ENCODE assay signal across 10 cellular contexts in the genomic region with DNA sequence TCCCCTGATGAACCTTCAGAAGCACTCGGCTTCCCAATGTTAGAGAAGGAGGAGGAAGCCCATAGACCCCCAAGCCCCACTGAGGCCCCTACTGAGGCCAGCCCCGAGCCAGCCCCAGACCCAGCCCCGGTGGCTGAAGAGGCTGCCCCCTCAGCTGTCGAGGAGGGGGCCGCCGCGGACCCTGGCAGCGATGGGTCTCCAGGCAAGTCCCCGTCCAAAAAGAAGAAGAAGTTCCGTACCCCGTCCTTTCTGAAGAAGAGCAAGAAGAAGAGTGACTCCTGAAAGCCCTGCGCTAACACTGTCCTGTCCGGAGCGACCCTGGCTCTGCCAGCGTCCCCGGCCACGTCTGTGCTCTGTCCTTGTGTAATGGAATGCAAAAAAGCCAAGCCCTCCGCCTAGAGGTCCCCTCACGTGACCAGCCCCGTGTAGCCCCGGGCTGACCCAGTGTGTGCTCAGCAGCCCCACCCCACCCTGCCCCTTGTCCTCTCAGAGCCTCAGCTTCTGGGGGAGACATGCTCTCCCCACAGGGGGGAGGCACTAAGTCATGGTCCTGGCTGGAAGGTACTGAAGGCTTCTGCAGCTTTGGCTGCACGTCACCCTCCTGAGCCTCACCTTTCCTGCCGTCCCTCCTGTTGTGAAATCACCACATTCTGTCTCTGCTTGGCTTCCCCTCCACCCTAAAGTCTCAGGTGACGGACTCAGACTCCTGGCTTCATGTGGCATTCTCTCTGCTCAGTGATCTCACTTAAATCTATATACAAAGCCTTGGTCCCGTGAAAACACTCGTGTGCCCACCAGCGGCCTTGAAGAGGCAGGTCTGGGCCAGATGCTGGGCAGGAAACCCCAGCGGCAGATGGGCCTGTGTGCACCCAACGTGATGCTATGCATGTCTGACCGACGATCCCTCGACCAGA. TPM values are rescaled to one million over a fixed set of nuclear protein-coding genes. Genes with fewer than 3 reads are reported as not detected.
DNase-seq lines count a peak whose midpoint lies in the region; ATAC-seq lines count a peak whose summit lies in the region.
"Had no signal": no experiment of that assay in that cellular context is flagged by ENCODE, and none has a peak within 500 bp of the region (broad histone marks: within the 10 kb centered on the region; RNA-seq: fewer than 3 reads in every experiment).

No MANE protein-coding gene starts in this region.

- H3K4me1 Mint-ChIP-seq in activated CD4-positive, alpha-beta memory T cell treated with anti-CD3 and anti-CD28 coated beads for 36 hours (ENCODE audit: low read depth), result peaks cover 17% of the 10 kb centered on the region
- H3K4me1 Mint-ChIP-seq in activated CD4-positive, alpha-beta memory T cell treated with anti-CD3 and anti-CD28 coated beads, Interleukin-2, amount 10 ng/mL, durations not matched to agents 7 days and 5 days, result peaks cover 27% of the 10 kb centered on the region
- H3K4me1 Mint-ChIP-seq in T-cell, result peaks cover 20 to 32% (median 26%) of the 10 kb centered on the region in 3 donors
- H3K4me1 Mint-ChIP-seq in stimulated activated effector memory CD8-positive, alpha-beta T cell treated with anti-CD3 and anti-CD28 coated beads, Interleukin-12 subunit alpha, Interleukin-12 subunit beta, amount 100 ng/mL, for 72 hours, result peaks cover 23% of the 10 kb centered on the region

- CTCF ChIA-PET in activated CD4-positive, alpha-beta memory T cell treated with anti-CD3 and anti-CD28 coated beads for 36 hours (lab: Charles Lee), result interaction anchor here (1.0 to 1.4 kb wide), 2 partner anchors 26 to 34 kb away, joined by 3 read pairs; no protein-coding TSS in a partner anchor
- CTCF ChIA-PET in activated CD4-positive, alpha-beta memory T cell treated with anti-CD3 and anti-CD28 coated beads, Interleukin-2, amount 10 ng/mL, durations not matched to agents 7 days and 5 days (lab: Charles Lee), result interaction anchor here (1.5 kb wide), 1 partner anchor 26 kb away, joined by 4 read pairs; no protein-coding TSS in a partner anchor
- CTCF ChIA-PET in T-cell (lab: Charles Lee), result interaction anchor here in 1 of 2 donors (0.6 kb wide), 1 partner anchor 66 kb away, joined by 7 read pairs; no protein-coding TSS in a partner anchor

- no peaks in the 10 kb centered on the region for H3K27me3 Mint-ChIP-seq in activated CD4-positive, alpha-beta memory T cell treated with anti-CD3 and anti-CD28 coated beads for 36 hours
- no peaks in the 10 kb centered on the region for H3K27me3 Mint-ChIP-seq in activated CD4-positive, alpha-beta memory T cell treated with anti-CD3 and anti-CD28 coated beads, Interleukin-2, amount 10 ng/mL, durations not matched to agents 7 days and 5 days
- no peaks in the 10 kb centered on the region for H3K27me3 Mint-ChIP-seq in T-cell

- ATAC-seq in T-cell (replicated peaks in 1 of 4) (no peak), HG02970 (IDR thresholded peaks at IDR 0.05; ENCODE audit: low FRiP score, unreplicated experiment) (no peak), GM21390 (IDR thresholded peaks at IDR 0.05; ENCODE audit: unreplicated experiment) (no peak)
- no peak for ATAC-seq in stimulated activated effector memory CD8-positive, alpha-beta T cell treated with anti-CD3 and anti-CD28 coated beads, Interleukin-12 subunit alpha, Interleukin-12 subunit beta, amount 100 ng/mL, for 72 hours

- peaks cover 39% of the 10 kb centered on the region for H3K36me3 Mint-ChIP-seq in activated CD4-positive, alpha-beta memory T cell treated with anti-CD3 and anti-CD28 coated beads for 36 hours
- H3K36me3 Mint-ChIP-seq in activated CD4-positive, alpha-beta memory T cell treated with anti-CD3 and anti-CD28 coated beads, Interleukin-2, amount 10 ng/mL, durations not matched to agents 7 days and 5 days (ENCODE audit: low read depth), result peaks cover 62% of the 10 kb centered on the region
- peaks cover 33% of the 10 kb centered on the region for H3K36me3 Mint-ChIP-seq in T-cell
- H3K36me3 Mint-ChIP-seq in stimulated activated effector memory CD8-positive, alpha-beta T cell treated with anti-CD3 and anti-CD28 coated beads, Interleukin-12 subunit alpha, Interleukin-12 subunit beta, amount 100 ng/mL, for 72 hours, result peaks cover 97% of the 10 kb centered on the region

- H3K27ac Mint-ChIP-seq in activated CD4-positive, alpha-beta memory T cell treated with anti-CD3 and anti-CD28 coated beads for 36 hours, result peak overlapping the region; percentile 60
- no peak overlapping the region for H3K27ac Mint-ChIP-seq in activated CD4-positive, alpha-beta memory T cell treated with anti-CD3 and anti-CD28 coated beads, Interleukin-2, amount 10 ng/mL, durations not matched to agents 7 days and 5 days
- H3K27ac Mint-ChIP-seq in T-cell, result peak overlapping the region; percentile 40 to 52
- peak overlapping the region; percentile 80 for H3K27ac Mint-ChIP-seq in stimulated activated effector memory CD8-positive, alpha-beta T cell treated with anti-CD3 and anti-CD28 coated beads, Interleukin-12 subunit alpha, Interleukin-12 subunit beta, amount 100 ng/mL, for 72 hours

- H3K4me3 Mint-ChIP-seq in activated CD4-positive, alpha-beta memory T cell treated with anti-CD3 and anti-CD28 coated beads for 36 hours, result no peak overlapping the region
- no peak overlapping the region for H3K4me3 Mint-ChIP-seq in activated CD4-positive, alpha-beta memory T cell treated with anti-CD3 and anti-CD28 coated beads, Interleukin-2, amount 10 ng/mL, durations not matched to agents 7 days and 5 days
- H3K4me3 Mint-ChIP-seq in T-cell, result no peak overlapping the region
- no peak overlapping the region for H3K4me3 Mint-ChIP-seq in stimulated activated effector memory CD8-positive, alpha-beta T cell treated with anti-CD3 and anti-CD28 coated beads, Interleukin-12 subunit alpha, Interleukin-12 subunit beta, amount 100 ng/mL, for 72 hours

- intact Hi-C loops in activated CD4-positive, alpha-beta memory T cell treated with anti-CD3 and anti-CD28 coated beads for 36 hours (cut with micrococcal nuclease), result no loop called here

- peak; percentile 8 for DNase-seq in activated CD4-positive, alpha-beta memory T cell treated with anti-CD3 and anti-CD28 coated beads for 36 hours
- no peak for DNase-seq in activated CD4-positive, alpha-beta memory T cell treated with anti-CD3 and anti-CD28 coated beads, Interleukin-2, amount 10 ng/mL, durations not matched to agents 7 days and 5 days
- DNase-seq in T-cell (no peak), islet precursor cell (peak; percentile 32), iPS-NIHi7 (ENCODE audit: extremely low spot score) (no peak)
- no peak for DNase-seq in stimulated activated effector memory CD8-positive, alpha-beta T cell treated with anti-CD3 and anti-CD28 coated beads, Interleukin-12 subunit alpha, Interleukin-12 subunit beta, amount 100 ng/mL, for 72 hours (ENCODE audit: low spot score in 2 of 2)
- DNase-seq: activated CD4-positive, alpha-beta T cell treated with anti-CD3 and anti-CD28 coated beads for 1 hour; NCI-H345 had no signal

- no peaks in the 10 kb centered on the region for H3K9me3 Mint-ChIP-seq in activated CD4-positive, alpha-beta memory T cell treated with anti-CD3 and anti-CD28 coated beads for 36 hours
- no peaks in the 10 kb centered on the region for H3K9me3 Mint-ChIP-seq in activated CD4-positive, alpha-beta memory T cell treated with anti-CD3 and anti-CD28 coated beads, Interleukin-2, amount 10 ng/mL, durations not matched to agents 7 days and 5 days
- H3K9me3 Mint-ChIP-seq in T-cell, result no peaks in the 10 kb centered on the region
- H3K9me3 Mint-ChIP-seq in stimulated activated effector memory CD8-positive, alpha-beta T cell treated with anti-CD3 and anti-CD28 coated beads, Interleukin-12 subunit alpha, Interleukin-12 subunit beta, amount 100 ng/mL, for 72 hours, result no peaks in the 10 kb centered on the region

- POLR2A ChIA-PET in activated CD4-positive, alpha-beta memory T cell treated with anti-CD3 and anti-CD28 coated beads for 36 hours (lab: Charles Lee), result interaction anchor here (0.7 to 1.5 kb wide), 2 partner anchors 11 to 13 kb away, joined by 3 read pairs; no protein-coding TSS in a partner anchor
- POLR2A ChIA-PET in activated CD4-positive, alpha-beta memory T cell treated with anti-CD3 and anti-CD28 coated beads, Interleukin-2, amount 10 ng/mL, durations not matched to agents 7 days and 5 days (lab: Charles Lee), result interaction anchor here (1.2 kb wide), 1 partner anchor 7 kb away, joined by 3 read pairs; no protein-coding TSS in a partner anchor
- POLR2A ChIA-PET in T-cell (lab: Charles Lee), result no interaction called here

RNA-seq across cellular contexts. Expression of a gene that starts 34.7 kb away (rescaled TPM):
- 10 to 100 TPM; 67.4 to 73.4 TPM for total RNA-seq in activated CD4-positive, alpha-beta memory T cell treated with anti-CD3 and anti-CD28 coated beads for 36 hours
- total RNA-seq in activated CD4-positive, alpha-beta memory T cell treated with anti-CD3 and anti-CD28 coated beads, Interleukin-2, amount 10 ng/mL, durations not matched to agents 7 days and 5 days, result 10 to 100 TPM; 34.1 to 38.7 TPM
- total RNA-seq in T-cell, result 10 to 100 TPM; 30.6 to 48.1 (median 46.3) TPM

RNA-seq across cellular contexts. Expression of a gene that starts 34.9 kb away (rescaled TPM):
- 1 to 10 TPM; 2.3 to 3.0 TPM for total RNA-seq in activated CD4-positive, alpha-beta memory T cell treated with anti-CD3 and anti-CD28 coated beads for 36 hours
- 1 to 10 TPM; 3.1 to 3.6 TPM for total RNA-seq in activated CD4-positive, alpha-beta memory T cell treated with anti-CD3 and anti-CD28 coated beads, Interleukin-2, amount 10 ng/mL, durations not matched to agents 7 days and 5 days
- total RNA-seq in T-cell, result 1 to 10 TPM; 1.8 to 4.8 (median 2.5) TPM

Comparison
In these comparisons a context has a peak if more than half of its experiments do, and no peak if none do; other contexts are left out.
1. DNase-seq: peak in activated CD4-positive, alpha-beta memory T cell treated with anti-CD3 and anti-CD28 coated beads for 36 hours (single experiment) and islet precursor cell (single experiment); none in activated CD4-positive, alpha-beta memory T cell treated with anti-CD3 and anti-CD28 coated beads, Interleukin-2, amount 10 ng/mL, durations not matched to agents 7 days and 5 days (single experiment), T-cell (0 of 34), stimulated activated effector memory CD8-positive, alpha-beta T cell treated with anti-CD3 and anti-CD28 coated beads, Interleukin-12 subunit alpha, Interleukin-12 subunit beta, amount 100 ng/mL, for 72 hours (0 of 2) and iPS-NIHi7 (single experiment).
2. POLR2A ChIA-PET loops: an anchor here in activated CD4-positive, alpha-beta memory T cell treated with anti-CD3 and anti-CD28 coated beads for 36 hours (0.7 to 1.5 kb wide) and activated CD4-positive, alpha-beta memory T cell treated with anti-CD3 and anti-CD28 coated beads, Interleukin-2, amount 10 ng/mL, durations not matched to agents 7 days and 5 days (1.2 kb wide); none called in T-cell.